8 cellular contexts compared by ENCODE assay signal in genomic region chr1:20731057-20731991, GRCh38. TPM values are rescaled to one million over a fixed set of nuclear protein-coding genes. Genes with fewer than 3 reads are reported as not detected.
DNase-seq lines count a peak whose midpoint lies in the region; ATAC-seq and TF ChIP-seq lines count a peak whose summit lies in the region.

No MANE protein-coding gene starts in this region.

- H3K9me3 ChIP-seq in DOHH2 (ENCODE audit: control insufficient read depth, insufficient read depth, low read length) (no peaks in the 10 kb centered on the region), ascending aorta (no peaks in the 10 kb centered on the region)

- no peaks in the 10 kb centered on the region for H3K9me2 ChIP-seq in DOHH2 (replicated peaks; ENCODE audit: control insufficient read depth, low read length)

- TF ChIP-seq POLR2A in lower leg skin (IDR thresholded peaks at IDR 0.05): no peak

- 15 to 20% methylated on average over 35 to 54 of the region's 62 CpGs for WGBS in lower leg skin, 2 donors

- H3K4me2 ChIP-seq in DOHH2 (ENCODE audit: low read length): peak overlapping the region; percentile 88

- peak; percentile 16 for ATAC-seq in HG02759 (IDR thresholded peaks at IDR 0.05; ENCODE audit: unreplicated experiment)
- no peak for ATAC-seq in GM18870 (IDR thresholded peaks at IDR 0.05; ENCODE audit: unreplicated experiment)
- no peak for ATAC-seq in GM18498 (IDR thresholded peaks at IDR 0.05; ENCODE audit: unreplicated experiment)
- no peak for ATAC-seq in HG03520 (IDR thresholded peaks at IDR 0.05; ENCODE audit: unreplicated experiment)

- no peak for TF ChIP-seq CTCF in DOHH2 (IDR thresholded peaks at IDR 0.05; ENCODE audit: low read depth, low read length, poor library complexity, severe bottlenecking)
- no peak for TF ChIP-seq CTCF in ascending aorta (IDR thresholded peaks at IDR 0.05)
- no peak for TF ChIP-seq CTCF in lower leg skin (IDR thresholded peaks at IDR 0.05)

- H3K36me3 ChIP-seq in DOHH2 (ENCODE audit: control insufficient read depth, low read length): no peaks in the 10 kb centered on the region
- no peaks in the 10 kb centered on the region for H3K36me3 ChIP-seq in ascending aorta

- H3K27ac ChIP-seq in DOHH2 (ENCODE audit: low read depth, low read length): no peak overlapping the region
- H3K27ac ChIP-seq in ascending aorta: no peak overlapping the region

- peaks cover 25% of the 10 kb centered on the region for H3K4me1 ChIP-seq in DOHH2 (ENCODE audit: control insufficient read depth, low read length)
- peaks cover 7 to 19% of the 10 kb centered on the region in 2 donors for H3K4me1 ChIP-seq in ascending aorta

- H3K4me3 ChIP-seq in DOHH2 (ENCODE audit: low read length) (peak overlapping the region; percentile 77), ascending aorta (peak overlapping the region; percentile 70 to 85), lower leg skin (ENCODE audit: low read depth, poor library complexity, severe bottlenecking) (peak overlapping the region; percentile 25)

- H3K27me3 ChIP-seq in DOHH2 (ENCODE audit: control insufficient read depth, low read length) (peaks cover 58% of the 10 kb centered on the region), ascending aorta (peaks cover 5% of the 10 kb centered on the region)

- no peaks in the 10 kb centered on the region for H3K79me2 ChIP-seq in DOHH2 (ENCODE audit: control insufficient read depth, low read length)

- H4K20me1 ChIP-seq in DOHH2 (ENCODE audit: control insufficient read depth, insufficient read depth, low read depth, low read length): no peaks in the 10 kb centered on the region

- DNase-seq in ascending aorta (ENCODE audit: low spot score in 2 of 2): no peak
- peak; percentile 12 to 84 for DNase-seq in lower leg skin (ENCODE audit: low spot score in 2 of 2)
- peak; percentile 42 for DNase-seq in ureter (ENCODE audit: low spot score)

- intact Hi-C loops in ascending aorta (cut with DNase I) (loop anchor here (5.0 to 10.0 kb wide), 2 partner anchors 207 to 611 kb away; no protein-coding TSS in a partner anchor), lower leg skin (cut with DNase I; ENCODE audit: low total_unique reads) (no loop called here)

- H3F3A ChIP-seq in DOHH2 (ENCODE audit: control insufficient read depth, insufficient read depth): peaks cover 3% of the 10 kb centered on the region; the same call in 1 of the 2 replicates

RNA-seq across cellular contexts. Expression of gene SH2D5, which starts 1.2 kb away (rescaled TPM):
- total RNA-seq in ascending aorta (not detected), lower leg skin (1 to 10 TPM in 1 of 4 donors, under 1 TPM in 3; 0.11 to 1.0 (median 0.18) TPM), ureter (0.49 TPM)

RNA-seq across cellular contexts. Expression of gene KIF17, which starts 13.5 kb away (rescaled TPM):
- total RNA-seq in ascending aorta (18.5 TPM), lower leg skin (1 to 10 TPM in 3 of 4 donors, under 1 TPM in 1; 0.30 to 5.7 (median 2.2) TPM), ureter (2.2 TPM)

RNA-seq across cellular contexts. Expression of gene HP1BP3, which starts 55.8 kb away (rescaled TPM):
- total RNA-seq in ascending aorta: 109 TPM
- 100 to 1,000 TPM; 154 to 242 (median 190) TPM for total RNA-seq in lower leg skin
- 186 TPM for total RNA-seq in ureter

Comparison
In these comparisons a context has a peak if more than half of its experiments do, and no peak if none do; other contexts are left out.
1. H3K4me3 ChIP-seq: peak in every context shown above with its lines; median percentile 78 in ascending aorta; 77 in DOHH2; 25 in lower leg skin.
2. DNase-seq: peak in lower leg skin (2 of 2) and ureter (single experiment); none in ascending aorta (0 of 2).